8 cellular contexts compared by ENCODE assay signal in the genomic region with DNA sequence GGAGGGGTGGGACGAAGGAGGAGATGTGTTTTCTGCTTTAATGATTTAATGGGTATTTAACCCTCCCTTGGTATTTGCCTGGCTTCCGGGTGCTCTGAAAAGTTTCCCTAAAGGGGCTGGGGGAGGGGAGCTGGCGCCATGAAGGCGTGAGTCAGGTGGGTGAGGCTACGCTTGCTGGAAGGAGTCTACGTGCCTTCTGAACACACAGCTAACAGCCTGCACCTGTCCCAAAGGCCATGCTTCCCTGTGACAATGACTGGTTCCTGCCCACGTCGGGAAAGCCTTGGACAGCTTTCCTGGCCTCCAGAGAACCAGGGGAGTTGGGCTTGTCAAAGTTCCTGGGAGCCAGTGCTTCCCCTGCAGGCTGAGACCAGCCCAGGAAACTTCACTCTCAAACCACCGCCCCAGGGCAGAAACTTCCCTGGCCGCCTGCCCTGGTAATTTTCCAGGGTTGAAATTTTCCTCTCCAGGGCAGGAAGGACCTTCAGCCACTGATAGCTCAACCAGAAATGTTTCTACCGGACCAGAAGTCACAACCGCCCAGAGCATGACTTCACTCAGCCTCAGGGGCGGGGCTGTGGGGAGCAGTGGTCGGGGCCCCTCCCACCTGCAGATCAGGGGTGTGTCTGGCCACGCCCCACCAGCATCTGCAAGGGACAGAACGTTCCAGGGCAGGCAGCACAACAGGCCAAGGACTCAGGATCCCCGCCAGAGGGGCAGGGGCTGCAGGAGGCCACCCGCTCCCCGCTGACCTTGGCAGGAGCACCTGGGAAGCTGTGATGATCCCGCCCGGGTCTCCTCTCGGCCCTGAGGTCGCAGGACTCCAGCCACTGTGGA. TPM values are rescaled to one million over a fixed set of nuclear protein-coding genes. Genes with fewer than 3 reads are reported as not detected.
DNase-seq lines count a peak whose midpoint lies in the region; ATAC-seq lines count a peak whose summit lies in the region.

No MANE protein-coding gene starts in this region.

- DNase-seq in T follicular helper cell (ENCODE audit: low read depth), result peak; percentile 64
- peak; percentile 96 to 98 (median 96) for DNase-seq in right cardiac atrium
- DNase-seq in putamen (ENCODE audit: low spot score), result no peak

- H3K4me3 Mint-ChIP-seq in IgD-negative memory B cell, result peak overlapping the region; percentile 78 to 94 (median 85)

- H3K27me3 Mint-ChIP-seq in IgD-negative memory B cell, result no peaks in the 10 kb centered on the region

- H3K27ac ChIP-seq in adipose tissue (ENCODE audit: low read depth, low read length) (peak overlapping the region; percentile 66), right cardiac atrium (ENCODE audit: low read length) (peak overlapping the region; percentile 95), skeletal muscle tissue (ENCODE audit: low read depth, low read length) (peak overlapping the region; percentile 88)

- H3K4me1 Mint-ChIP-seq in IgD-negative memory B cell, result peaks cover 10 to 24% (median 21%) of the 10 kb centered on the region in 3 donors

- H3K9ac ChIP-seq in ES-I3 (ENCODE audit: low read depth, low read length), result peak overlapping the region; percentile 39
- peak overlapping the region; percentile 34 to 66 (median 47) for H3K9ac ChIP-seq in skeletal muscle tissue (ENCODE audit: low read depth in 1 of 3, low read length in 3 of 3)

- H3K4me3 ChIP-seq in right cardiac atrium (ENCODE audit: low read length) (no peak overlapping the region), skeletal muscle tissue (ENCODE audit: low read length in 3 of 3) (peak overlapping the region; percentile 49 to 63 (median 52))

- H3K36me3 ChIP-seq in ES-I3 (ENCODE audit: insufficient read depth, low read length) (no peaks in the 10 kb centered on the region), skeletal muscle tissue (ENCODE audit: control insufficient read depth in 3 of 3, insufficient read depth in 3 of 3, low read length in 3 of 3) (no peaks in the 10 kb centered on the region)

- H3K4me1 ChIP-seq in ES-I3 (ENCODE audit: insufficient read depth, low read length), result peaks cover 22% of the 10 kb centered on the region
- peaks cover 12% of the 10 kb centered on the region for H3K4me1 ChIP-seq in right cardiac atrium (ENCODE audit: control insufficient read depth, insufficient read depth, low read length)
- H3K4me1 ChIP-seq in skeletal muscle tissue (ENCODE audit: control insufficient read depth in 3 of 3, insufficient read depth in 3 of 3, low read length in 3 of 3), result peaks cover 26 to 55% (median 37%) of the 10 kb centered on the region in 3 donors

- H3K27ac Mint-ChIP-seq in IgD-negative memory B cell, result peak overlapping the region; percentile 77 to 97 (median 94)

- intact Hi-C loops in right cardiac atrium (cut with DNase I), result loop anchor here in 1 of 4 donors (5.0 kb wide), 1 partner anchor 216 kb away; a partner anchor contains a TSS

- WGBS in adipose tissue, 3 donors, result 5% methylated on average over 23 of the region's 23 CpGs
- WGBS in right cardiac atrium, result 13% methylated on average over 23 of the region's 23 CpGs

- no peaks in the 10 kb centered on the region; the same call in 1 of the 2 replicates for H3K9me3 ChIP-seq in ES-I3 (ENCODE audit: control insufficient read depth, insufficient read depth, low read length)
- H3K9me3 ChIP-seq in right cardiac atrium (ENCODE audit: control insufficient read depth, low read length), result no peaks in the 10 kb centered on the region
- H3K9me3 ChIP-seq in skeletal muscle tissue (ENCODE audit: control insufficient read depth in 3 of 3, low read length in 3 of 3), result no peaks in the 10 kb centered on the region

- no peaks in the 10 kb centered on the region for H3K36me3 Mint-ChIP-seq in IgD-negative memory B cell

- ATAC-seq in GM21619 (IDR thresholded peaks at IDR 0.05; ENCODE audit: unreplicated experiment) (peak; percentile 65), right cardiac atrium (peak; percentile 93 to 94)

- H3K27me3 ChIP-seq in right cardiac atrium (ENCODE audit: control insufficient read depth, insufficient read depth) (no peaks in the 10 kb centered on the region), skeletal muscle tissue (ENCODE audit: control insufficient read depth in 3 of 3, insufficient read depth in 3 of 3, low read length in 3 of 3) (peaks cover 0 to 8% (median 6%) of the 10 kb centered on the region in 3 donors)

- no peaks in the 10 kb centered on the region for H3K9me3 Mint-ChIP-seq in IgD-negative memory B cell

RNA-seq across cellular contexts. Expression of a gene that starts 18.6 kb away (rescaled TPM):
- 3.4 TPM for polyA plus RNA-seq in IgD-negative memory B cell
- 10 to 100 TPM in 2 of 3 donors, 1 to 10 TPM in 1; 6.8 to 45.9 (median 37.8) TPM for polyA plus RNA-seq in adipose tissue
- total RNA-seq in right cardiac atrium, result 1 to 10 TPM; 4.1 to 8.4 (median 5.3) TPM
- 15.5 TPM for polyA plus RNA-seq in right cardiac atrium
- total RNA-seq in skeletal muscle tissue, result not detected
